ENCODE assay signal across 31 cellular contexts in the genomic region with DNA sequence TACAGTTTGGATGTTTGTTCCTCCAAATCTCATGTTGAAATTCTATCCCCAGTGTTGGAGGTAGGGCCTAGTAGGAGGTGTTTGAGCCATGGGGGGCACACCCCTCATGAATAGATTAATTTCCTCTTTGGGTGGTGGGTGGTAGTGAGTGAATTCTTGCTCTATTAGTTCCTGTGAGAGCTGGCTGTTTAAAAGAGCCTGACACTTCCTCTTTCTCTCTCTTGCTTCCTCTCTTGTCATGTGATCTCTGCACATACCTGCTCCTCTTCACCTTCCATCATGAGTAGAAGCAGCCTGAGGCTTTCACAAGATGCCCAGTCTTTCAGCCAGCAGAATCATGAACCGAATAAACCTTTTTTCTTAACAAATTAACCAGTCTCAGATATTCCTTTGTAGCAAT.
"Had no signal": no experiment of that assay in that cellular context is flagged by ENCODE, and none has a peak within 500 bp of the region (broad histone marks: within the 10 kb centered on the region; RNA-seq: fewer than 3 reads in every experiment).

No MANE protein-coding gene starts in this region.

- H3K27me3 ChIP-seq: adrenal gland, body of pancreas, breast epithelium, Peyer's patch, SJSA1 had no signal

- H3K4me1 ChIP-seq: adrenal gland, body of pancreas, breast epithelium, Peyer's patch, SJSA1 had no signal

- H3K36me3 ChIP-seq: adrenal gland, breast epithelium, Peyer's patch, SJSA1 had no signal

- DNase-seq: activated CD4-positive, alpha-beta memory T cell treated with anti-CD3 and anti-CD28 coated beads for 36 hours; activated CD4-positive, alpha-beta T cell treated with anti-CD3 and anti-CD28 coated beads for 36 hours; activated CD4-positive, alpha-beta T cell treated with anti-CD3 and anti-CD28 coated beads, Interleukin-2, amount 10 ng/mL, durations not matched to agents 7 days and 5 days; activated CD8-positive, alpha-beta memory T cell treated with anti-CD3 and anti-CD28 coated beads, Interleukin-2, amount 50 U/mL, for 4 hours; activated gamma-delta T cell treated with Interleukin-2 at 50 U/mL for 16 hours; activated naive CD4-positive, alpha-beta T cell treated with anti-CD3 and anti-CD28 coated beads for 36 hours; activated T-cell treated with anti-CD3 and anti-CD28 coated beads for 4 hours; activated T-cell treated with anti-CD3 and anti-CD28 coated beads, Interleukin-2, amount 50 U/mL, for 4 hours; adrenal gland; body of pancreas; NCI-H1105; NCI-H1417 treated with DMSO at 0.1 percent for 48 hours; NCI-H1694; NCI-H1930; NCI-H2081 treated with DMSO at 0.1 percent for 48 hours; NCI-H2171; NCI-H510A; NCI-H526; NCI-H748 treated with DMSO at 0.1 percent for 48 hours; NK-92 treated with Interleukin-12 subunit alpha and Interleukin-12 subunit beta, amount 100 ng/mL, for 24 hours; PC-3; Peyer's patch; RPMI8226; SHP77 treated with DMSO at 0.1 percent for 48 hours; SK-N-SH had no signal

- H3K4me2 ChIP-seq: SK-N-SH had no signal

- H3K27ac ChIP-seq: adrenal gland, body of pancreas, breast epithelium, Peyer's patch, SJSA1 had no signal

- H3K9me2 ChIP-seq: SK-N-SH had no signal

- ATAC-seq: activated CD4-positive, alpha-beta T cell treated with anti-CD3 and anti-CD28 coated beads for 36 hours; activated CD4-positive, CD25-positive, alpha-beta regulatory T cell treated with anti-CD3 and anti-CD28 coated beads, Interleukin-2, amount 50 U/mL, for 24 hours; activated naive CD4-positive, alpha-beta T cell treated with anti-CD3 and anti-CD28 coated beads, Interleukin-2, amount 50 U/mL, for 72 hours; activated T-cell treated with anti-CD3 and anti-CD28 coated beads, Interleukin-2, amount 50 U/mL, for 4 hours; body of pancreas; PC-3 had no signal

- H3K4me3 ChIP-seq: adrenal gland, body of pancreas, breast epithelium, Peyer's patch, SJSA1 had no signal

- H3K9ac ChIP-seq: SK-N-SH had no signal

- FAIRE-seq: astrocyte, TTC549 had no signal

- H3K9me3 ChIP-seq: adrenal gland, body of pancreas, breast epithelium, SJSA1, SK-N-SH had no signal
